In genomic region chr1:99645699-99646531, GRCh38 we compare ENCODE assay signal across 1 cellular context.
TF ChIP-seq lines count a peak whose summit lies in the region.

PALMD (plus strand) TSS chr1:99646113; CDS start chr1:99646318, 205 bp downstream.

TF ChIP-seq in HepG2, 621 proteins besides CTCF, POLR2A, EP300 and RAD21 (continued from another document and continues in another):
- TF ChIP-seq ARID3A (IDR thresholded peaks at IDR 0.05; ENCODE audit: low read depth, low read length) (no peak), AHDC1 (CRISPR knock-in tag; IDR thresholded peaks at IDR 0.05; ENCODE audit: borderline replicate concordance) (no peak), REPIN1 (CRISPR knock-in tag; IDR thresholded peaks at IDR 0.05; ENCODE audit: borderline replicate concordance, low read depth) (peak; percentile 32; the same call in 1 of the 2 replicates), ARNT (IDR thresholded peaks at IDR 0.05) (no peak), BCLAF1 (IDR thresholded peaks at IDR 0.05) (no peak), ZNF556 (CRISPR knock-in tag; IDR thresholded peaks at IDR 0.05; ENCODE audit: borderline replicate concordance) (no peak), DZIP1 (CRISPR knock-in tag; IDR thresholded peaks at IDR 0.05) (no peak), ZFP36 (IDR thresholded peaks at IDR 0.05; ENCODE audit: borderline replicate concordance, low read depth, low read length, partially characterized antibody) (no peak), U2AF1 (optimal IDR thresholded peaks at IDR 0.05; ENCODE audit: low read depth, low read length) (no peak), CC2D1A (CRISPR knock-in tag; IDR thresholded peaks at IDR 0.05) (no peak), ZFP62 (CRISPR knock-in tag; IDR thresholded peaks at IDR 0.05) (no peak), RFX5 (IDR thresholded peaks at IDR 0.05; ENCODE audit: low read depth, low read length) (no peak), ZNF629 (CRISPR knock-in tag; conservative IDR thresholded peaks at IDR 0.05) (no peak), ATF3 (CRISPR knock-in tag; IDR thresholded peaks at IDR 0.05) (no peak), TOE1 (CRISPR knock-in tag; IDR thresholded peaks at IDR 0.05) (no peak), PAF1 (CRISPR knock-in tag; IDR thresholded peaks at IDR 0.05) (no peak), CEBPG (CRISPR knock-in tag; IDR thresholded peaks at IDR 0.05) (no peak), GFI1 (CRISPR knock-in tag; IDR thresholded peaks at IDR 0.05; ENCODE audit: borderline replicate concordance) (no peak), CREM (IDR thresholded peaks at IDR 0.05) (no peak), CREM (CRISPR knock-in tag; IDR thresholded peaks at IDR 0.05) (no peak), ATF2 (CRISPR knock-in tag; IDR thresholded peaks at IDR 0.05) (no peak), ZNF639 (CRISPR knock-in tag; conservative IDR thresholded peaks at IDR 0.05) (no peak), TCF7 (IDR thresholded peaks at IDR 0.05; ENCODE audit: low read depth) (no peak), TBX3 (IDR thresholded peaks at IDR 0.05; ENCODE audit: borderline replicate concordance) (no peak), FOXP1 (IDR thresholded peaks at IDR 0.05) (no peak), FOXP1 (CRISPR knock-in tag; IDR thresholded peaks at IDR 0.05) (no peak), ZNF232 (CRISPR knock-in tag; IDR thresholded peaks at IDR 0.05; ENCODE audit: borderline replicate concordance) (no peak), ZNF33A (CRISPR knock-in tag; IDR thresholded peaks at IDR 0.05; ENCODE audit: borderline replicate concordance) (no peak), HDAC1 (CRISPR knock-in tag; IDR thresholded peaks at IDR 0.05) (peak; percentile 67), SMARCC2 (IDR thresholded peaks at IDR 0.05) (no peak), ZNF362 (CRISPR knock-in tag; IDR thresholded peaks at IDR 0.05; ENCODE audit: borderline replicate concordance) (no peak), CREBL2 (CRISPR knock-in tag; IDR thresholded peaks at IDR 0.05; ENCODE audit: borderline replicate concordance) (no peak), IKZF1 (IDR thresholded peaks at IDR 0.05) (no peak), THAP9 (CRISPR knock-in tag; IDR thresholded peaks at IDR 0.05; ENCODE audit: borderline replicate concordance) (no peak; the same call in 1 of the 2 replicates), ZNF224 (CRISPR knock-in tag; IDR thresholded peaks at IDR 0.05) (peak; percentile 53; the same call in 1 of the 2 replicates), MEIS1 (CRISPR knock-in tag; IDR thresholded peaks at IDR 0.05; ENCODE audit: borderline replicate concordance) (no peak), SCMH1 (CRISPR knock-in tag; IDR thresholded peaks at IDR 0.05; ENCODE audit: borderline replicate concordance) (no peak), ZKSCAN1 (IDR thresholded peaks at IDR 0.05; ENCODE audit: low read length) (no peak), RBAK (CRISPR knock-in tag; IDR thresholded peaks at IDR 0.05) (no peak), SIN3A (IDR thresholded peaks at IDR 0.05; ENCODE audit: borderline replicate concordance, low read depth, low read length) (no peak; the same call in 1 of the 2 replicates), BHLHE40 (IDR thresholded peaks at IDR 0.05; ENCODE audit: low read length) (no peak), CCDC6 (CRISPR knock-in tag; IDR thresholded peaks at IDR 0.05) (no peak), NAIF1 (CRISPR knock-in tag; IDR thresholded peaks at IDR 0.05; ENCODE audit: borderline replicate concordance) (no peak), SNAPC2 (CRISPR knock-in tag; IDR thresholded peaks at IDR 0.05) (no peak), ZNF383 (CRISPR knock-in tag; IDR thresholded peaks at IDR 0.05; ENCODE audit: borderline replicate concordance) (no peak), PHF21A (CRISPR knock-in tag; IDR thresholded peaks at IDR 0.05) (no peak), CENPT (CRISPR knock-in tag; IDR thresholded peaks at IDR 0.05; ENCODE audit: low read depth) (no peak)
